Comparison of ENCODE assay signal across 1 cellular context in genomic region chr17:28728364-28729200, GRCh38.
A peak's percentile ranks its signal among the peaks of the same experiment; 100 is the strongest.
TF ChIP-seq lines count a peak whose summit lies in the region.

Gene NEK8 (plus strand): TSS chr17:28728788. CDS start chr17:28728814, 26 bp downstream.

TF ChIP-seq in HepG2, 621 proteins besides CTCF, POLR2A, EP300 and RAD21 (continued from another document and continues in another):
- peak; percentile 70; the same call in 1 of the 2 replicates for TF ChIP-seq YEATS4 (CRISPR knock-in tag; IDR thresholded peaks at IDR 0.05; ENCODE audit: borderline replicate concordance)
- no peak for TF ChIP-seq PHB2 (IDR thresholded peaks at IDR 0.05; ENCODE audit: partially characterized antibody)
- TF ChIP-seq ZNF20 (CRISPR knock-in tag; IDR thresholded peaks at IDR 0.05) = no peak
- no peak for TF ChIP-seq TCF7L2 (IDR thresholded peaks at IDR 0.05; ENCODE audit: low read depth, low read length)
- TF ChIP-seq NKX3-1 (CRISPR knock-in tag; IDR thresholded peaks at IDR 0.05) = 0 out of 2 replicates have a peak, but pooled peaks have one; percentile 15
- TF ChIP-seq KMT2B (CRISPR knock-in tag; IDR thresholded peaks at IDR 0.05) = 0 out of 2 replicates have a peak, but pooled peaks have one; percentile 18
- TF ChIP-seq GABPB1 (CRISPR knock-in tag; IDR thresholded peaks at IDR 0.05) = peak; percentile 88
- TF ChIP-seq ZSCAN25 (CRISPR knock-in tag; IDR thresholded peaks at IDR 0.05) = peak; percentile 9; the same call in 1 of the 2 replicates
- peak in 1 of 2 experiments; percentile 70; a peak in 1 of 4 replicates for TF ChIP-seq HMGXB4 (CRISPR knock-in tag; IDR thresholded peaks at IDR 0.05; ENCODE audit: borderline replicate concordance in 1 of 2, low read depth in 1 of 2)
- TF ChIP-seq ZNF382 (CRISPR knock-in tag; IDR thresholded peaks at IDR 0.05; ENCODE audit: borderline replicate concordance) = no peak
- TF ChIP-seq FOXK2 (IDR thresholded peaks at IDR 0.05) = no peak
- TF ChIP-seq ZNF431 (CRISPR knock-in tag; IDR thresholded peaks at IDR 0.05; ENCODE audit: borderline replicate concordance, low read depth) = peak; percentile 24; the same call in 1 of the 2 replicates
- TF ChIP-seq, protein P1, sequence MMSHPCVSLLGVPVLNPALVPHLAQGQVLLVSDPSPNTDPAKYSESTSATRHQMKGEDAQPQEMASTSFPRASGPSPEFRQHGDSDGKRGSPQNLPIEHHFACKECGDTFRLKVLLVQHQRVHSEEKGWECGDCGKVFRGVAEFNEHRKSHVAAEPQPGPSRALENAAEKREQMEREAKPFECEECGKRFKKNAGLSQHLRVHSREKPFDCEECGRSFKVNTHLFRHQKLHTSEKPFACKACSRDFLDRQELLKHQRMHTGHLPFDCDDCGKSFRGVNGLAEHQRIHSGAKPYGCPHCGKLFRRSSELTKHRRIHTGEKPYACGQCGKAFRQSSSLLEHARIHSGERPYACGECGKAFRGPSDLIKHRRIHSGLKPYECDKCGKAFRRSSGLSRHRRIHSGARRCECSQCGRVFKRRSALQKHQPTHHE (CRISPR knock-in tag; IDR thresholded peaks at IDR 0.05; ENCODE audit: borderline replicate concordance) = no peak
- TF ChIP-seq SMAD1 (CRISPR knock-in tag; IDR thresholded peaks at IDR 0.05; ENCODE audit: borderline replicate concordance, low read depth) = 0 out of 2 replicates have a peak, but pooled peaks have one; percentile 41
- TF ChIP-seq KAT7 (CRISPR knock-in tag; IDR thresholded peaks at IDR 0.05; ENCODE audit: borderline replicate concordance) = no peak
- TF ChIP-seq, protein P2, sequence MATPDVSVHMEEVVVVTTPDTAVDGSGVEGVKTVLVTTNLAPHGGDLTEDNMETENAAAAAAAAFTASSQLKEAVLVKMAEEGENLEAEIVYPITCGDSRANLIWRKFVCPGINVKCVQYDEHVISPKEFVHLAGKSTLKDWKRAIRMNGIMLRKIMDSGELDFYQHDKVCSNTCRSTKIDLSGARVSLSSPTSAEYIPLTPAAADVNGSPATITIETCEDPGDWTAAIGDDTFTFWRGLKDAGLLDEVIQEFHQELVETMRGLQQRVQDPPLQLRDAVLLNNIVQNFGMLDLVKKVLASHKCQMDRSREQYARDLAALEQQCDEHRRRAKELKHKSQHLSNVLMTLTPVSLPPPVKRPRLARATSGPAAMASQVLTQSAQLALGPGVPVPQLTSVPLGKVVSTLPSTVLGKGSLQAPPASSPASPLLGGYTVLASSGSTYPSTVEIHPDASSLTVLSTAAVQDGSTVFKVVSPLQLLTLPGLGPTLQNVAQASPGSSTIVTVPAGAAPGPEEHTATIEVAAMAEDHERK (CRISPR knock-in tag; IDR thresholded peaks at IDR 0.05; ENCODE audit: low read depth) = no peak
- TF ChIP-seq ZSCAN20 (CRISPR knock-in tag; IDR thresholded peaks at IDR 0.05; ENCODE audit: borderline replicate concordance) = no peak
- TF ChIP-seq, protein P3, sequence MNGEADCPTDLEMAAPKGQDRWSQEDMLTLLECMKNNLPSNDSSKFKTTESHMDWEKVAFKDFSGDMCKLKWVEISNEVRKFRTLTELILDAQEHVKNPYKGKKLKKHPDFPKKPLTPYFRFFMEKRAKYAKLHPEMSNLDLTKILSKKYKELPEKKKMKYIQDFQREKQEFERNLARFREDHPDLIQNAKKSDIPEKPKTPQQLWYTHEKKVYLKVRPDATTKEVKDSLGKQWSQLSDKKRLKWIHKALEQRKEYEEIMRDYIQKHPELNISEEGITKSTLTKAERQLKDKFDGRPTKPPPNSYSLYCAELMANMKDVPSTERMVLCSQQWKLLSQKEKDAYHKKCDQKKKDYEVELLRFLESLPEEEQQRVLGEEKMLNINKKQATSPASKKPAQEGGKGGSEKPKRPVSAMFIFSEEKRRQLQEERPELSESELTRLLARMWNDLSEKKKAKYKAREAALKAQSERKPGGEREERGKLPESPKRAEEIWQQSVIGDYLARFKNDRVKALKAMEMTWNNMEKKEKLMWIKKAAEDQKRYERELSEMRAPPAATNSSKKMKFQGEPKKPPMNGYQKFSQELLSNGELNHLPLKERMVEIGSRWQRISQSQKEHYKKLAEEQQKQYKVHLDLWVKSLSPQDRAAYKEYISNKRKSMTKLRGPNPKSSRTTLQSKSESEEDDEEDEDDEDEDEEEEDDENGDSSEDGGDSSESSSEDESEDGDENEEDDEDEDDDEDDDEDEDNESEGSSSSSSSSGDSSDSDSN (CRISPR knock-in tag; IDR thresholded peaks at IDR 0.05) = 0 out of 2 replicates have a peak, but pooled peaks have one; percentile 20
- TF ChIP-seq SMAD3 (CRISPR knock-in tag; IDR thresholded peaks at IDR 0.05) = peak; percentile 42; the same call in 1 of the 2 replicates
- TF ChIP-seq CCAR2 (optimal IDR thresholded peaks at IDR 0.05; ENCODE audit: low read depth, low read length) = no peak
- TF ChIP-seq TRIM22 (IDR thresholded peaks at IDR 0.05) = no peak
- TF ChIP-seq YY1 (IDR thresholded peaks at IDR 0.05; ENCODE audit: insufficient read depth, insufficient replicate concordance, low read depth, low read length) = no peak
- no peak for TF ChIP-seq JARID2 (CRISPR knock-in tag; IDR thresholded peaks at IDR 0.05; ENCODE audit: insufficient replicate concordance)
- peak; percentile 54; the same call in 1 of the 2 replicates for TF ChIP-seq KDM5A (IDR thresholded peaks at IDR 0.05; ENCODE audit: borderline replicate concordance, low read length)
- TF ChIP-seq ZNF567 (CRISPR knock-in tag; IDR thresholded peaks at IDR 0.05; ENCODE audit: borderline replicate concordance) = no peak
- TF ChIP-seq, protein P4, sequence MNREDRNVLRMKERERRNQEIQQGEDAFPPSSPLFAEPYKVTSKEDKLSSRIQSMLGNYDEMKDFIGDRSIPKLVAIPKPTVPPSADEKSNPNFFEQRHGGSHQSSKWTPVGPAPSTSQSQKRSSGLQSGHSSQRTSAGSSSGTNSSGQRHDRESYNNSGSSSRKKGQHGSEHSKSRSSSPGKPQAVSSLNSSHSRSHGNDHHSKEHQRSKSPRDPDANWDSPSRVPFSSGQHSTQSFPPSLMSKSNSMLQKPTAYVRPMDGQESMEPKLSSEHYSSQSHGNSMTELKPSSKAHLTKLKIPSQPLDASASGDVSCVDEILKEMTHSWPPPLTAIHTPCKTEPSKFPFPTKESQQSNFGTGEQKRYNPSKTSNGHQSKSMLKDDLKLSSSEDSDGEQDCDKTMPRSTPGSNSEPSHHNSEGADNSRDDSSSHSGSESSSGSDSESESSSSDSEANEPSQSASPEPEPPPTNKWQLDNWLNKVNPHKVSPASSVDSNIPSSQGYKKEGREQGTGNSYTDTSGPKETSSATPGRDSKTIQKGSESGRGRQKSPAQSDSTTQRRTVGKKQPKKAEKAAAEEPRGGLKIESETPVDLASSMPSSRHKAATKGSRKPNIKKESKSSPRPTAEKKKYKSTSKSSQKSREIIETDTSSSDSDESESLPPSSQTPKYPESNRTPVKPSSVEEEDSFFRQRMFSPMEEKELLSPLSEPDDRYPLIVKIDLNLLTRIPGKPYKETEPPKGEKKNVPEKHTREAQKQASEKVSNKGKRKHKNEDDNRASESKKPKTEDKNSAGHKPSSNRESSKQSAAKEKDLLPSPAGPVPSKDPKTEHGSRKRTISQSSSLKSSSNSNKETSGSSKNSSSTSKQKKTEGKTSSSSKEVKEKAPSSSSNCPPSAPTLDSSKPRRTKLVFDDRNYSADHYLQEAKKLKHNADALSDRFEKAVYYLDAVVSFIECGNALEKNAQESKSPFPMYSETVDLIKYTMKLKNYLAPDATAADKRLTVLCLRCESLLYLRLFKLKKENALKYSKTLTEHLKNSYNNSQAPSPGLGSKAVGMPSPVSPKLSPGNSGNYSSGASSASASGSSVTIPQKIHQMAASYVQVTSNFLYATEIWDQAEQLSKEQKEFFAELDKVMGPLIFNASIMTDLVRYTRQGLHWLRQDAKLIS (CRISPR knock-in tag; IDR thresholded peaks at IDR 0.05) = no peak
- TF ChIP-seq CBFB (CRISPR knock-in tag; IDR thresholded peaks at IDR 0.05) = no peak
- no peak for TF ChIP-seq SALL2 (CRISPR knock-in tag; IDR thresholded peaks at IDR 0.05)
- no peak; the same call in 1 of the 2 replicates for TF ChIP-seq ZNF143 (CRISPR knock-in tag; IDR thresholded peaks at IDR 0.05)
- TF ChIP-seq ERF (CRISPR knock-in tag; IDR thresholded peaks at IDR 0.05) = no peak
- TF ChIP-seq TFDP1 (CRISPR knock-in tag; IDR thresholded peaks at IDR 0.05; ENCODE audit: borderline replicate concordance) = no peak; the same call in 1 of the 2 replicates
- TF ChIP-seq MAFF (IDR thresholded peaks at IDR 0.05; ENCODE audit: low read depth, low read length) = no peak
- TF ChIP-seq ATAD3A (CRISPR knock-in tag; IDR thresholded peaks at IDR 0.05) = no peak
- TF ChIP-seq FOXA3 (CRISPR knock-in tag; IDR thresholded peaks at IDR 0.05) = 0 out of 2 replicates have a peak, but pooled peaks have one; percentile 4
- no peak for TF ChIP-seq ZNF337 (CRISPR knock-in tag; IDR thresholded peaks at IDR 0.05; ENCODE audit: borderline replicate concordance, low read depth)
- TF ChIP-seq ZNF30 (CRISPR knock-in tag; IDR thresholded peaks at IDR 0.05) = no peak
- no peak for TF ChIP-seq ZNF282 (IDR thresholded peaks at IDR 0.05; ENCODE audit: partially characterized antibody)
- no peak for TF ChIP-seq CHD2 (IDR thresholded peaks at IDR 0.05; ENCODE audit: low read depth, low read length)
- peak; percentile 6 for TF ChIP-seq PHF5A (CRISPR knock-in tag; IDR thresholded peaks at IDR 0.05; ENCODE audit: low read depth, unreplicated experiment)
- TF ChIP-seq ZNF850 (CRISPR knock-in tag; conservative IDR thresholded peaks at IDR 0.05) = no peak
- TF ChIP-seq ZNF468 (CRISPR knock-in tag; IDR thresholded peaks at IDR 0.05) = no peak
- no peak for TF ChIP-seq SIX1 (CRISPR knock-in tag; IDR thresholded peaks at IDR 0.05; ENCODE audit: borderline replicate concordance)
- TF ChIP-seq TMF1 (CRISPR knock-in tag; IDR thresholded peaks at IDR 0.05; ENCODE audit: low read depth) = peak; percentile 50; the same call in 1 of the 2 replicates
- TF ChIP-seq NR2F1 (CRISPR knock-in tag; IDR thresholded peaks at IDR 0.05) = 0 out of 4 replicates have a peak, but pooled peaks of 1 of the 2 experiments have one; percentile 12
- 0 out of 2 replicates have a peak, but pooled peaks have one; percentile 9 for TF ChIP-seq GATAD2A (CRISPR knock-in tag; IDR thresholded peaks at IDR 0.05)
- TF ChIP-seq U2AF1 (optimal IDR thresholded peaks at IDR 0.05; ENCODE audit: low read depth, low read length) = peak; percentile 62
- TF ChIP-seq MLX (CRISPR knock-in tag; IDR thresholded peaks at IDR 0.05) = no peak
- TF ChIP-seq ZUFSP (CRISPR knock-in tag; IDR thresholded peaks at IDR 0.05; ENCODE audit: borderline replicate concordance) = no peak
- TF ChIP-seq EED (CRISPR knock-in tag; IDR thresholded peaks at IDR 0.05) = 0 out of 2 replicates have a peak, but pooled peaks have one; percentile 54
- peak; percentile 31; the same call in 1 of the 2 replicates for TF ChIP-seq ZNF773 (CRISPR knock-in tag; IDR thresholded peaks at IDR 0.05; ENCODE audit: borderline replicate concordance)
- no peak for TF ChIP-seq PLRG1 (conservative IDR thresholded peaks at IDR 0.05)
- no peak for TF ChIP-seq FOSL1 (CRISPR knock-in tag; IDR thresholded peaks at IDR 0.05; ENCODE audit: borderline replicate concordance)
- TF ChIP-seq SMARCC2 (IDR thresholded peaks at IDR 0.05) = no peak
- TF ChIP-seq ZFY (CRISPR knock-in tag; IDR thresholded peaks at IDR 0.05) = peak; percentile 88
- no peak for TF ChIP-seq FOXP1 (IDR thresholded peaks at IDR 0.05)
- TF ChIP-seq FOXP1 (CRISPR knock-in tag; IDR thresholded peaks at IDR 0.05) = no peak
